Comparison of ENCODE assay signal across 8 cellular contexts in the genomic region with DNA sequence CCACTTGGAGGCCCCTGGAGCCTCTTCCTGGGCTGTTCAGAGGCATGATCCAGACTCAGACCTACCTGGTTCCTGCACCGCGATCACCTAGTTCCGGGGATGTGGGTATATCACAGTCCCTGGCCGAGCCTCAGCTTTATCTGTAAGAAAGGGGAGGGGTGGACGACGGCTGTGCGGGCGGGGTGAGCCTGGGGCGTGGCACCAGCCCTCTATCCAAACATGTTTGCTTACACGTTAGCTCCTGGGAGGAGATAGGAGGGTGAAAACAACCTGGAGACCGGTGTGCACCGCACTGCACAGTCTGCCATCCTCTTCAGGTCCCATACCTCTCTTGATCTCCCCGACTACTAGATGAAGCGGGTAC. TPM values are rescaled to one million over a fixed set of nuclear protein-coding genes. Genes with fewer than 3 reads are reported as not detected.
A peak's percentile ranks its signal among the peaks of the same experiment; 100 is the strongest.
DNase-seq lines count a peak whose midpoint lies in the region; ATAC-seq and TF ChIP-seq lines count a peak whose summit lies in the region.

No MANE protein-coding gene starts in this region.

- TF ChIP-seq CTCF in HFF-Myc (IDR thresholded peaks at IDR 0.05; ENCODE audit: low read depth, low read length, missing control alignments): no peak
- no peak for TF ChIP-seq CTCF in VCaP (conservative IDR thresholded peaks at IDR 0.05)
- no peak for TF ChIP-seq CTCF in heart left ventricle (IDR thresholded peaks at IDR 0.05)

- 50 to 64% (median 59%) methylated on average over 11 to 14 of the region's 14 CpGs for WGBS in heart left ventricle, 4 donors

- peaks cover 0 to 57% (median 25%) of the 10 kb centered on the region in 12 donors for H3K4me1 ChIP-seq in heart left ventricle

- H3K4me3 ChIP-seq in HFF-Myc (replicated peaks; ENCODE audit: low read depth, low read length) (peak overlapping the region; percentile 50), heart left ventricle (peak overlapping the region; percentile 37 to 90 (median 64)), skin epidermis (peak overlapping the region in 6 of 7 experiments; percentile 26 to 64 (median 57))

- H3K27me3 ChIP-seq in heart left ventricle: no peaks in the 10 kb centered on the region

- no peak for TF ChIP-seq POLR2A in heart left ventricle (IDR thresholded peaks at IDR 0.05)

- no peaks in the 10 kb centered on the region for H3K9me3 ChIP-seq in heart left ventricle

- ATAC-seq in heart left ventricle (peak; percentile 20 to 36 (median 26)), HG02759 (IDR thresholded peaks at IDR 0.05; ENCODE audit: unreplicated experiment) (no peak), GM18907 (IDR thresholded peaks at IDR 0.05; ENCODE audit: unreplicated experiment) (no peak), GM21528 (IDR thresholded peaks at IDR 0.05; ENCODE audit: low FRiP score, unreplicated experiment) (no peak)

- H3K36me3 ChIP-seq in heart left ventricle: peaks cover 0 to 19% (median 12%) of the 10 kb centered on the region in 9 donors

- no peak for DNase-seq in HFF-Myc (ENCODE audit: extremely low read depth, low read depth)
- DNase-seq in heart left ventricle: peak in 3 of 5 donors; percentile 54 to 75 (median 66)
- DNase-seq in NCI-H2171 (lab: John Stamatoyannopoulos, UW): no peak

- intact Hi-C loops in heart left ventricle (cut with DNase I): no loop called here

- peak overlapping the region; percentile 76 for H3K27ac ChIP-seq in VCaP
- peak overlapping the region; percentile 87 to 100 (median 96) for H3K27ac ChIP-seq in heart left ventricle
- peak overlapping the region in 17 of 21 experiments; percentile 19 to 93 (median 83) for H3K27ac ChIP-seq in skin epidermis

RNA-seq across cellular contexts. Expression of a gene that starts 1.2 kb away (rescaled TPM):
- total RNA-seq in heart left ventricle: 100 to 1,000 TPM in 6 of 9 donors, 10 to 100 TPM in 3; 77.6 to 271 (median 141) TPM
- polyA plus RNA-seq in heart left ventricle: 10 to 100 TPM; 42.2 to 60.2 TPM

Comparison
In these comparisons a context has a peak if more than half of its experiments do, and no peak if none do; other contexts are left out.
1. DNase-seq: peak in heart left ventricle (3 of 5); none in HFF-Myc (single experiment) and NCI-H2171 (single experiment).
2. ATAC-seq: peak in heart left ventricle (4 of 4); none in HG02759 (single experiment), GM18907 (single experiment) and GM21528 (single experiment).
3. Peak in every context shown above with its lines, with median percentiles within 50 percentile points of each other: H3K4me3 ChIP-seq and H3K27ac ChIP-seq.